ENCODE assay signal across 2 cellular contexts in the genomic region with DNA sequence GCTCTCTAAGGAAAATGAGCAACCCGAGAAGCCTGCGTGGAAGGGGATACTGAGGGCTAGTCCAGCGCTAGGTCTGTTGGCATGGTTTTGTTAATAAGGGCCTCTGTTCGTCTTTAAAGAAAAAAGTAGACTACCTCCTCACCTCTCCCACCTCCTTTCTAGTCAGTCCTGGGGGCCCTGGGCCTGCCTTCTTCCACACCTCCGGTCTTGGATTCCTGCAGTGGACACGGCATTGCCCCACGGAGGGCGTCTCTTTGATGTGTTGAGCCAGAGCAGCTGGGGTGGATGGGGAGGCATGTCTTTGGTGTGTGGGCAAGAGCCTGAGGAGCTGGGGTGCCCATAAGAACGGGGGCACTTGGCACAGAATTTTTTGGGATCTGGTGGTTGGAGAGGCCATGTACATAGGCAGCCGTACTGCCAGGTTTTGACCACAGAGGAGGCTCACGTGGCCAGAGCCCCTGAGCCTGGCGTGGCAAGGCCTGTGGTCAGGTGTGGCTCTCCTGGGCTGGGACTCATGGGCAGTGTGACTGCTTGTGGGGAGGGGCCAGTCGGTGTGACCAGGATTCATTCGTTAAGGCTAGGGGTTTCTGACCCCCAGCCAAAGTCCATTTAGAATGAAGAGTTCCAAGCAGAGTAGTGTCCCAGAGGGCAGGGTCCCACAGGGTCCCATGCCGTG.
TF ChIP-seq lines count a peak whose summit lies in the region.

No MANE protein-coding gene starts in this region.

TF ChIP-seq in SK-N-SH treated with all-trans-retinoic acid at 6 μM for 48 hours, 23 proteins besides CTCF, POLR2A, EP300 and RAD21 (continued from another document):
- no peak for TF ChIP-seq ZNF565 (CRISPR knock-in tag; conservative IDR thresholded peaks at IDR 0.05; ENCODE audit: low read depth)
- TF ChIP-seq, protein P1, sequence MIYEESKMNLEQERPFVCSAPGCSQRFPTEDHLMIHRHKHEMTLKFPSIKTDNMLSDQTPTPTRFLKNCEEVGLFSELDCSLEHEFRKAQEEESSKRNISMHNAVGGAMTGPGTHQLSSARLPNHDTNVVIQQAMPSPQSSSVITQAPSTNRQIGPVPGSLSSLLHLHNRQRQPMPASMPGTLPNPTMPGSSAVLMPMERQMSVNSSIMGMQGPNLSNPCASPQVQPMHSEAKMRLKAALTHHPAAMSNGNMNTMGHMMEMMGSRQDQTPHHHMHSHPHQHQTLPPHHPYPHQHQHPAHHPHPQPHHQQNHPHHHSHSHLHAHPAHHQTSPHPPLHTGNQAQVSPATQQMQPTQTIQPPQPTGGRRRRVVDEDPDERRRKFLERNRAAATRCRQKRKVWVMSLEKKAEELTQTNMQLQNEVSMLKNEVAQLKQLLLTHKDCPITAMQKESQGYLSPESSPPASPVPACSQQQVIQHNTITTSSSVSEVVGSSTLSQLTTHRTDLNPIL (CRISPR knock-in tag; IDR thresholded peaks at IDR 0.05; ENCODE audit: low read depth) = no peak
- TF ChIP-seq ZC3H10 (CRISPR knock-in tag; IDR thresholded peaks at IDR 0.05) = no peak
- no peak for TF ChIP-seq ZFP3 (CRISPR knock-in tag; IDR thresholded peaks at IDR 0.05)

TF ChIP-seq in SK-N-SH, 30 proteins besides CTCF, POLR2A, EP300 and RAD21 (continued from another document):
- no peak for TF ChIP-seq FOXM1 (IDR thresholded peaks at IDR 0.05; ENCODE audit: low read depth)
- TF ChIP-seq REST (IDR thresholded peaks at IDR 0.05; ENCODE audit: low read depth, low read length) = no peak
- TF ChIP-seq YY1 (IDR thresholded peaks at IDR 0.05; ENCODE audit: low read depth) = no peak
- TF ChIP-seq TAF1 (IDR thresholded peaks at IDR 0.05; ENCODE audit: borderline replicate concordance, low read depth, low read length) = no peak
- TF ChIP-seq MEF2A (IDR thresholded peaks at IDR 0.05; ENCODE audit: borderline replicate concordance, low read depth) = no peak
- no peak for TF ChIP-seq SIN3A (IDR thresholded peaks at IDR 0.05; ENCODE audit: borderline replicate concordance, low read depth, low read length)
- no peak for TF ChIP-seq RCOR1 (IDR thresholded peaks at IDR 0.05; ENCODE audit: low read length)
- TF ChIP-seq, protein P2, sequence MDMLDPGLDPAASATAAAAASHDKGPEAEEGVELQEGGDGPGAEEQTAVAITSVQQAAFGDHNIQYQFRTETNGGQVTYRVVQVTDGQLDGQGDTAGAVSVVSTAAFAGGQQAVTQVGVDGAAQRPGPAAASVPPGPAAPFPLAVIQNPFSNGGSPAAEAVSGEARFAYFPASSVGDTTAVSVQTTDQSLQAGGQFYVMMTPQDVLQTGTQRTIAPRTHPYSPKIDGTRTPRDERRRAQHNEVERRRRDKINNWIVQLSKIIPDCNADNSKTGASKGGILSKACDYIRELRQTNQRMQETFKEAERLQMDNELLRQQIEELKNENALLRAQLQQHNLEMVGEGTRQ (IDR thresholded peaks at IDR 0.05; ENCODE audit: borderline replicate concordance, low read depth, low read length) = no peak
- TF ChIP-seq CHD2 (IDR thresholded peaks at IDR 0.05; ENCODE audit: low read length, partially characterized antibody) = no peak
- TF ChIP-seq TEAD4 (IDR thresholded peaks at IDR 0.05; ENCODE audit: borderline replicate concordance, insufficient read depth) = no peak
- TF ChIP-seq JUND (IDR thresholded peaks at IDR 0.05) = no peak
- TF ChIP-seq SMC3 (IDR thresholded peaks at IDR 0.05; ENCODE audit: low read depth, low read length) = no peak
- no peak for TF ChIP-seq EZH2phosphoT487 (IDR thresholded peaks at IDR 0.05; ENCODE audit: borderline replicate concordance, low read depth)
- TF ChIP-seq MXI1 (IDR thresholded peaks at IDR 0.05; ENCODE audit: low read depth, low read length) = no peak
- no peak for TF ChIP-seq FOSL2 (IDR thresholded peaks at IDR 0.05; ENCODE audit: borderline replicate concordance, low read depth)
